Comparison of ENCODE assay signal across 8 cellular contexts in the genomic region with DNA sequence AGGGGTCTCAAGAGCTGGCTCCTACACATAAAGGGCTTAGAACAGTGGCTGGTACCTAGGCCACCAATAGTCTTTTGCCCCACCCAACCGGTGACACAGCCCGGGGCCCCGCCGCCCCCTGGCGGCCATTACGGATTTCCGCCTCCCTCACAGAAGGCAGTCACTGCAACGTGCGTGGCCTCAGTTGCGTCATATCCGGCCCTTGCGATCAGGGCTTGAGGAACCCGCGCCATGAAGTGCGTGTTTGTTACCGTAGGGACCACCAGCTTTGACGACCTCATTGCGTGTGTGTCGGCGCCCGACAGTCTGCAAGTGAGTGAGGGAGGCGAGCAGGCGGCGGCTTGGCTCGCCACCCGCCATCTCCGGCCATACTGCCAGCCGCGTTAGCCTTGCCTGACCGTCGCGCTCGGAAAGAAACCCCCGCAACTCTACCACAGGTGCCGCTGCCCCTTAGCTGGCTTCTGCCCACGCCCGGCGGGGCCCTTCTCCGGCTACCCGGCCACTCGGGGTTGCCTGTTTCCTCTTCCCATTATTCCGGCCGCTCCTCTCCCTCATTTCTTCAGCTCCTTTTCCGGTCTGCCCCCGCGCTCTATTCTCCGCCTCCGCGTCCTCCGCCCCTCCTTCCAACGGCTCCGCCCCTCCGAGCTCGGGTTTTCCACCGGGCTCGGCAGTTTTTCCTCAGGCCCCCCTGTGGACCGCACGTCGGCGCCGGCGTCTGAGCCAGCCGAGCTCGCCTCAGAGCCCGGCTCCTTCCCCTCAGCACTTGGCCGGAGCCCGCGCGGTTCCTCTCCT. TPM values are rescaled to one million over a fixed set of nuclear protein-coding genes. Genes with fewer than 3 reads are reported as not detected.
DNase-seq lines count a peak whose midpoint lies in the region; ATAC-seq and TF ChIP-seq lines count a peak whose summit lies in the region.

Gene ALG13, plus strand, starts transcription at position 183 of the 792 bp plus-strand sequence. Its CDS starts 49 bp downstream, at position 232.

- intact Hi-C loops in breast epithelium (cut with DNase I; ENCODE audit: low total_unique reads): no loop called here

- H3K36me3 ChIP-seq in breast epithelium (no peaks in the 10 kb centered on the region), skeletal muscle tissue (ENCODE audit: control insufficient read depth in 3 of 3, insufficient read depth in 3 of 3, low read length in 3 of 3) (peaks cover 0 to 9% (median 6%) of the 10 kb centered on the region in 3 donors)

- DNase-seq in AG04450 (ENCODE audit: low read depth, low spot score) (peak; percentile 63), NCI-H2196 (lab: John Stamatoyannopoulos, UW; ENCODE audit: unreplicated experiment) (peak; percentile 75), breast epithelium (ENCODE audit: low spot score in 2 of 2) (peak; percentile 83 to 87)

- TF ChIP-seq POLR2A in breast epithelium (IDR thresholded peaks at IDR 0.05): peak; percentile 42

- ATAC-seq in GM18870 (IDR thresholded peaks at IDR 0.05; ENCODE audit: unreplicated experiment) (peak; percentile 94), HG03135 (IDR thresholded peaks at IDR 0.05; ENCODE audit: unreplicated experiment) (peak; percentile 98)

- H3K9ac ChIP-seq in skeletal muscle tissue (ENCODE audit: low read depth in 1 of 3, low read length in 3 of 3): peak within 1 kb of the TSS; percentile 89 to 91 (median 89)

- H3K4me1 ChIP-seq in breast epithelium (no peaks in the 10 kb centered on the region), skeletal muscle tissue (ENCODE audit: control insufficient read depth in 3 of 3, insufficient read depth in 3 of 3, low read length in 3 of 3) (peaks cover 0 to 5% (median 0%) of the 10 kb centered on the region in 3 donors)

- CTCF ChIA-PET in AG04450 (lab: Charles Lee): interaction anchor here (0.6 to 1.6 kb wide), 4 partner anchors 9 to 1162 kb away, joined by 3 to 8 read pairs (median 6); no protein-coding TSS in a partner anchor

- no peaks in the 10 kb centered on the region; the same call in 1 of the 2 replicates for H3K9me3 ChIP-seq in AG04450 (ENCODE audit: control insufficient read depth, insufficient read depth, low read length)
- H3K9me3 ChIP-seq in breast epithelium: no peaks in the 10 kb centered on the region
- H3K9me3 ChIP-seq in iPS-18c (ENCODE audit: control insufficient read depth, insufficient read depth, low read length): peaks cover 2% of the 10 kb centered on the region
- no peaks in the 10 kb centered on the region for H3K9me3 ChIP-seq in skeletal muscle tissue (ENCODE audit: control insufficient read depth in 3 of 3, low read length in 3 of 3)

- POLR2A ChIA-PET in AG04450 (lab: Yijun Ruan, JAX): interaction anchor here (1.0 to 1.3 kb wide), 2 partner anchors 19 to 1160 kb away, joined by 4 to 6 read pairs; partner anchors contain the start of gene AMOT

- H3K27ac ChIP-seq in AG04450 (ENCODE audit: low read depth, low read length) (peak within 1 kb of the TSS; percentile 99), VCaP (peak within 1 kb of the TSS; percentile 80), breast epithelium (peak within 1 kb of the TSS; percentile 98 to 100), skeletal muscle tissue (ENCODE audit: low read depth, low read length) (peak within 1 kb of the TSS; percentile 96)

- TF ChIP-seq CTCF in AG04450 (IDR thresholded peaks at IDR 0.05; ENCODE audit: low read depth, low read length) (peak; percentile 73), VCaP (conservative IDR thresholded peaks at IDR 0.05) (peak; percentile 64), breast epithelium (IDR thresholded peaks at IDR 0.05) (peak; percentile 60 to 72 (median 67))

- H3K4me3 ChIP-seq in AG04450 (ENCODE audit: low read depth, low read length) (peak within 1 kb of the TSS; percentile 78), breast epithelium (peak within 1 kb of the TSS; percentile 68 to 81 (median 79)), iPS-18c (ENCODE audit: insufficient read depth, low read depth, low read length) (peak within 1 kb of the TSS; percentile 88), skeletal muscle tissue (ENCODE audit: low read length in 3 of 3) (peak within 1 kb of the TSS; percentile 75 to 86 (median 83))

- H3K27me3 ChIP-seq in AG04450 (ENCODE audit: control insufficient read depth, insufficient read depth, low read length): no peaks in the 10 kb centered on the region
- H3K27me3 ChIP-seq in breast epithelium: peaks cover 0 to 12% of the 10 kb centered on the region in 2 donors
- no peaks in the 10 kb centered on the region for H3K27me3 ChIP-seq in skeletal muscle tissue (ENCODE audit: control insufficient read depth in 3 of 3, insufficient read depth in 3 of 3, low read length in 3 of 3)

RNA-seq across cellular contexts. Expression of gene ALG13, which starts in this region (rescaled TPM):
- 68.1 and 74.2 TPM in 2 replicates for polyA plus RNA-seq in AG04450 (2011; rRNA removed)
- 54.8 and 57.0 TPM in 2 replicates for polyA minus RNA-seq in AG04450 (2011; rRNA and poly(A)+ RNA removed)
- total RNA-seq in breast epithelium: 100 to 1,000 TPM in 1 of 3 donors, 10 to 100 TPM in 2; 44.3 to 110 (median 69.5) TPM
- total RNA-seq in skeletal muscle tissue: 27.7 TPM

Comparison
In these comparisons a context has a peak if more than half of its experiments do, and no peak if none do; other contexts are left out.
1. Peak in every context shown above with its lines: DNase-seq, ATAC-seq, H3K4me3 ChIP-seq and H3K27ac ChIP-seq.